Comparison of ENCODE assay signal across 1 cellular context in the genomic region with DNA sequence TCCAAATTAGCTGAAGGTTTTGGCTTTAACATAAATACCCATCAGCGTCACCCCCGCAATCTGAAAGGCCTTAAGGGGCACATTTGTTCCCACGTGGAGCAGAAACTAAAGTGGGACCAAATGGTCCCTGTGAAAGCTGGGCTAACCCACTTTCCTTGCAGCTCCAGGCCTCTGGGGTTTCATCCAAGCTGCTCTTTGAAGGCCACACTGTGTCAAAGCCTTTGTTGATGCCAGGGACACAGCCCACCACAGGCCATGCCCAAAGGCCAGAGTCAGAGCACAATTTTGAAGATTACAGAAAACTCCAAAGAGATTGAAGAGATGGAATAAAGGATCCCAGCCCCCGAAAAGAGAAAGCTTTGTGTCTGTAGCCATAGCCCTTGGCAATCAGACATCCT.
TF ChIP-seq lines count a peak whose summit lies in the region.

No MANE protein-coding gene starts in this region.

TF ChIP-seq in GM23338, 12 proteins besides CTCF, POLR2A, EP300 and RAD21 (continued from another document):
- TF ChIP-seq, protein P1, sequence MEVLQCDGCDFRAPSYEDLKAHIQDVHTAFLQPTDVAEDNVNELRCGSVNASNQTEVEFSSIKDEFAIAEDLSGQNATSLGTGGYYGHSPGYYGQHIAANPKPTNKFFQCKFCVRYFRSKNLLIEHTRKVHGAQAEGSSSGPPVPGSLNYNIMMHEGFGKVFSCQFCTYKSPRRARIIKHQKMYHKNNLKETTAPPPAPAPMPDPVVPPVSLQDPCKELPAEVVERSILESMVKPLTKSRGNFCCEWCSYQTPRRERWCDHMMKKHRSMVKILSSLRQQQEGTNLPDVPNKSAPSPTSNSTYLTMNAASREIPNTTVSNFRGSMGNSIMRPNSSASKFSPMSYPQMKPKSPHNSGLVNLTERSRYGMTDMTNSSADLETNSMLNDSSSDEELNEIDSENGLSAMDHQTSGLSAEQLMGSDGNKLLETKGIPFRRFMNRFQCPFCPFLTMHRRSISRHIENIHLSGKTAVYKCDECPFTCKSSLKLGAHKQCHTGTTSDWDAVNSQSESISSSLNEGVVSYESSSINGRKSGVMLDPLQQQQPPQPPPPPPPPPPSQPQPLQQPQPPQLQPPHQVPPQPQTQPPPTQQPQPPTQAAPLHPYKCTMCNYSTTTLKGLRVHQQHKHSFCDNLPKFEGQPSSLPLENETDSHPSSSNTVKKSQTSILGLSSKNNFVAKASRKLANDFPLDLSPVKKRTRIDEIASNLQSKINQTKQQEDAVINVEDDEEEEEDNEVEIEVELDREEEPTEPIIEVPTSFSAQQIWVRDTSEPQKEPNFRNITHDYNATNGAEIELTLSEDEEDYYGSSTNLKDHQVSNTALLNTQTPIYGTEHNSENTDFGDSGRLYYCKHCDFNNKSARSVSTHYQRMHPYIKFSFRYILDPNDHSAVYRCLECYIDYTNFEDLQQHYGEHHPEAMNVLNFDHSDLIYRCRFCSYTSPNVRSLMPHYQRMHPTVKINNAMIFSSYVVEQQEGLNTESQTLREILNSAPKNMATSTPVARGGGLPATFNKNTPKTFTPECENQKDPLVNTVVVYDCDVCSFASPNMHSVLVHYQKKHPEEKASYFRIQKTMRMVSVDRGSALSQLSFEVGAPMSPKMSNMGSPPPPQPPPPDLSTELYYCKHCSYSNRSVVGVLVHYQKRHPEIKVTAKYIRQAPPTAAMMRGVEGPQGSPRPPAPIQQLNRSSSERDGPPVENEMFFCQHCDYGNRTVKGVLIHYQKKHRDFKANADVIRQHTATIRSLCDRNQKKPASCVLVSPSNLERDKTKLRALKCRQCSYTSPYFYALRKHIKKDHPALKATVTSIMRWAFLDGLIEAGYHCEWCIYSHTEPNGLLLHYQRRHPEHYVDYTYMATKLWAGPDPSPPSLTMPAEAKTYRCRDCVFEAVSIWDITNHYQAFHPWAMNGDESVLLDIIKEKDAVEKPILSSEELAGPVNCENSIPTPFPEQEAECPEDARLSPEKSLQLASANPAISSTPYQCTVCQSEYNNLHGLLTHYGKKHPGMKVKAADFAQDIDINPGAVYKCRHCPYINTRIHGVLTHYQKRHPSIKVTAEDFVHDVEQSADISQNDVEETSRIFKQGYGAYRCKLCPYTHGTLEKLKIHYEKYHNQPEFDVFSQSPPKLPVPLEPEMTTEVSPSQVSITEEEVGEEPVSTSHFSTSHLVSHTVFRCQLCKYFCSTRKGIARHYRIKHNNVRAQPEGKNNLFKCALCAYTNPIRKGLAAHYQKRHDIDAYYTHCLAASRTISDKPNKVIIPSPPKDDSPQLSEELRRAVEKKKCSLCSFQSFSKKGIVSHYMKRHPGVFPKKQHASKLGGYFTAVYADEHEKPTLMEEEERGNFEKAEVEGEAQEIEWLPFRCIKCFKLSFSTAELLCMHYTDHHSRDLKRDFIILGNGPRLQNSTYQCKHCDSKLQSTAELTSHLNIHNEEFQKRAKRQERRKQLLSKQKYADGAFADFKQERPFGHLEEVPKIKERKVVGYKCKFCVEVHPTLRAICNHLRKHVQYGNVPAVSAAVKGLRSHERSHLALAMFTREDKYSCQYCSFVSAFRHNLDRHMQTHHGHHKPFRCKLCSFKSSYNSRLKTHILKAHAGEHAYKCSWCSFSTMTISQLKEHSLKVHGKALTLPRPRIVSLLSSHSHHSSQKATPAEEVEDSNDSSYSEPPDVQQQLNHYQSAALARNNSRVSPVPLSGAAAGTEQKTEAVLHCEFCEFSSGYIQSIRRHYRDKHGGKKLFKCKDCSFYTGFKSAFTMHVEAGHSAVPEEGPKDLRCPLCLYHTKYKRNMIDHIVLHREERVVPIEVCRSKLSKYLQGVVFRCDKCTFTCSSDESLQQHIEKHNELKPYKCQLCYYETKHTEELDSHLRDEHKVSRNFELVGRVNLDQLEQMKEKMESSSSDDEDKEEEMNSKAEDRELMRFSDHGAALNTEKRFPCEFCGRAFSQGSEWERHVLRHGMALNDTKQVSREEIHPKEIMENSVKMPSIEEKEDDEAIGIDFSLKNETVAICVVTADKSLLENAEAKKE (CRISPR knock-in tag; IDR thresholded peaks at IDR 0.05) = no peak
- no peak for TF ChIP-seq POLR2AphosphoS5 (IDR thresholded peaks at IDR 0.05; ENCODE audit: low read depth)
- TF ChIP-seq STAT1 (IDR thresholded peaks at IDR 0.05; ENCODE audit: unreplicated experiment) = no peak
- TF ChIP-seq ZNF114 (CRISPR knock-in tag; IDR thresholded peaks at IDR 0.05) = no peak
